8 cellular contexts compared by ENCODE assay signal in the genomic region with DNA sequence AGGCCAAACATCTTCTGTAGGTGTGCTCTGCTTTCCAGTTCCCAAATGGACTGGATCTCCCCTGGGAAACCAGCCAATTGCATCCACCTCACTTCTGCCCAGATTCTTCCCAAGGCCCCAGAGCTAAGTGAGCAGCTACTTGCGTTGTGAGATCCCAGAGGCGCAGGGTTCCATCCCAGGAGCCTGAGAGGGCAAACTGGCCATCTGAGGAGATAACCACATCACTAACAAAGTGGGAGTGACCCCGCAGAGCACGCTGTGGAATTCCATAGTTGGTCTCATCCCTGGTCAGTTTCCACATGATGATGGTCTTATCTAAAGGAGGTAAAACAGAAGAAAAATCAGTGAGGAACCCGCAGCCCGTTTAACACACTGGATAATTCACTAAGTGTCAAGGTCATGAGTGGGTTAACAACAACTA. TPM values are rescaled to one million over a fixed set of nuclear protein-coding genes. Genes with fewer than 3 reads are reported as not detected.
DNase-seq lines count a peak whose midpoint lies in the region; TF ChIP-seq lines count a peak whose summit lies in the region.

No MANE protein-coding gene starts in this region.

- H3K4me2 ChIP-seq in trophoblast cell (ENCODE audit: low read length): peak overlapping the region; percentile 93

- no peak overlapping the region for H3K18ac ChIP-seq in trophoblast cell (ENCODE audit: low read length)

- DNase-seq in SJSA1 (ENCODE audit: low read depth in 1 of 2, low spot score in 2 of 2) (peak in 1 of 2 experiments; percentile 33), esophagus muscularis mucosa (ENCODE audit: extremely low spot score) (no peak), trophoblast cell (no peak), KG1 (lab: John Stamatoyannopoulos, UW) (no peak), NCI-H2227 treated with DMSO at 0.1 percent for 48 hours (lab: John Stamatoyannopoulos, UW) (no peak), NCI-H748 treated with DMSO at 0.1 percent for 48 hours (lab: John Stamatoyannopoulos, UW) (no peak), NCI-H1694 (lab: John Stamatoyannopoulos, UW) (no peak)

- no peaks in the 10 kb centered on the region for H3K9me3 ChIP-seq in ES-I3 (ENCODE audit: control insufficient read depth, insufficient read depth, low read length)
- no peaks in the 10 kb centered on the region for H3K9me3 ChIP-seq in SJSA1 (replicated peaks)
- H3K9me3 ChIP-seq in esophagus muscularis mucosa: no peaks in the 10 kb centered on the region
- peaks cover 1% of the 10 kb centered on the region for H3K9me3 ChIP-seq in trophoblast cell (ENCODE audit: insufficient read depth, low read depth, low read length)

- no peak overlapping the region for H2BK5ac ChIP-seq in trophoblast cell (ENCODE audit: low read depth, low read length, poor library complexity)

- peak overlapping the region; percentile 96 for H3K9ac ChIP-seq in ES-I3 (ENCODE audit: low read depth, low read length)
- H3K9ac ChIP-seq in trophoblast cell (ENCODE audit: low read length): peak overlapping the region; percentile 51

- WGBS in esophagus muscularis mucosa: 34% methylated on average over 6 of the region's 6 CpGs
- no CpG with 5 or more reads among the region's 6 CpGs for WGBS in trophoblast cell (ENCODE audit: extremely low coverage, insufficient coverage, insufficient read length)

- peaks cover 33% of the 10 kb centered on the region for H3K79me2 ChIP-seq in trophoblast cell (ENCODE audit: control insufficient read depth, insufficient read depth, low read length, poor library complexity)

- H2AFZ ChIP-seq in trophoblast cell (ENCODE audit: insufficient read depth, low read length, poor library complexity): no peak overlapping the region

- peaks cover 25% of the 10 kb centered on the region for H3K79me1 ChIP-seq in trophoblast cell (ENCODE audit: low read length)

- H4K8ac ChIP-seq in trophoblast cell (ENCODE audit: low read depth, low read length): no peak overlapping the region

- H2BK12ac ChIP-seq in trophoblast cell (ENCODE audit: low read length): no peak overlapping the region

- no peak overlapping the region for H3K14ac ChIP-seq in trophoblast cell (ENCODE audit: low read length)

- H3K23ac ChIP-seq in trophoblast cell (ENCODE audit: low read length): no peak overlapping the region

- H3K36me3 ChIP-seq in ES-I3 (ENCODE audit: insufficient read depth, low read length) (peaks cover 46% of the 10 kb centered on the region), SJSA1 (peaks cover 67% of the 10 kb centered on the region), esophagus muscularis mucosa (peaks cover 40 to 54% (median 53%) of the 10 kb centered on the region in 4 donors), trophoblast cell (ENCODE audit: control insufficient read depth in 1 of 2, insufficient read depth in 2 of 2, low read length in 2 of 2) (peaks cover 49 to 53% of the 10 kb centered on the region in 2 experiments)

- H3K27ac ChIP-seq in SJSA1 (peak overlapping the region; percentile 83), esophagus muscularis mucosa (replicated peaks in 1 of 4) (peak overlapping the region; percentile 92 to 97 (median 94)), trophoblast cell (ENCODE audit: low read depth, low read length) (no peak overlapping the region)

- no peak overlapping the region for H2AK5ac ChIP-seq in trophoblast cell (ENCODE audit: low read length)

- TF ChIP-seq EP300 in esophagus muscularis mucosa (IDR thresholded peaks at IDR 0.05): no peak

- intact Hi-C loops in esophagus muscularis mucosa (cut with DNase I): loop anchor here (2.0 kb wide), 1 partner anchor 17 kb away; no protein-coding TSS in a partner anchor

- H3K4ac ChIP-seq in trophoblast cell (ENCODE audit: low read depth, low read length): peak overlapping the region; percentile 95

- peak overlapping the region; percentile 79 for H3K4me3 ChIP-seq in SJSA1
- H3K4me3 ChIP-seq in esophagus muscularis mucosa: peak overlapping the region; percentile 73 to 81 (median 74)
- no peak overlapping the region for H3K4me3 ChIP-seq in trophoblast cell (ENCODE audit: low read depth, low read length)

- H4K12ac ChIP-seq in trophoblast cell (ENCODE audit: low read depth, low read length): no peak overlapping the region

- H2BK120ac ChIP-seq in trophoblast cell (ENCODE audit: insufficient read depth, low read length, poor library complexity): no peak overlapping the region

- no peaks in the 10 kb centered on the region for H3K27me3 ChIP-seq in SJSA1 (replicated peaks)
- no peaks in the 10 kb centered on the region for H3K27me3 ChIP-seq in esophagus muscularis mucosa
- H3K27me3 ChIP-seq in trophoblast cell (ENCODE audit: insufficient read depth, low read length): no peaks in the 10 kb centered on the region

- TF ChIP-seq CTCF in esophagus muscularis mucosa (IDR thresholded peaks at IDR 0.05): no peak

- TF ChIP-seq POLR2A in esophagus muscularis mucosa (IDR thresholded peaks at IDR 0.05; ENCODE audit: low read depth): no peak

- H4K91ac ChIP-seq in trophoblast cell (ENCODE audit: low read depth, low read length): no peak overlapping the region

- H3K4me1 ChIP-seq in ES-I3 (ENCODE audit: insufficient read depth, low read length): peaks cover 18% of the 10 kb centered on the region
- peaks cover 35% of the 10 kb centered on the region for H3K4me1 ChIP-seq in SJSA1 (replicated peaks)
- peaks cover 37 to 75% (median 58%) of the 10 kb centered on the region in 4 donors for H3K4me1 ChIP-seq in esophagus muscularis mucosa
- H3K4me1 ChIP-seq in trophoblast cell (ENCODE audit: control insufficient read depth in 1 of 2, insufficient read depth in 2 of 2, low read length in 2 of 2): peaks cover 7 to 16% of the 10 kb centered on the region in 2 experiments

RNA-seq across cellular contexts. Expression of a gene that starts 1.7 kb away (rescaled TPM):
- 2,705 and 2,892 TPM in 2 replicates for total RNA-seq in SJSA1 (2014; rRNA removed; shearing (Covaris generic))
- 1,000 to 10,000 TPM; 1,252 to 1,898 (median 1,625) TPM for total RNA-seq in esophagus muscularis mucosa
- 2,172 and 2,251 TPM in 2 replicates for polyA plus RNA-seq in trophoblast cell (2013)

RNA-seq across cellular contexts. Expression of a gene that starts 18.9 kb away (rescaled TPM):
- total RNA-seq in SJSA1 (2014; rRNA removed; shearing (Covaris generic)): 2.4 and 5.2 TPM in 2 replicates
- 10 to 100 TPM; 10.3 to 21.9 (median 18.4) TPM for total RNA-seq in esophagus muscularis mucosa
- polyA plus RNA-seq in trophoblast cell (2013): 2.8 and 3.3 TPM in 2 replicates

RNA-seq across cellular contexts. Expression of a gene that starts 19.0 kb away (rescaled TPM):
- total RNA-seq in SJSA1 (2014; rRNA removed; shearing (Covaris generic)): 10.6 and 14.0 TPM in 2 replicates
- 10 to 100 TPM in 3 of 4 donors, 1 to 10 TPM in 1; 9.8 to 22.4 (median 18.2) TPM for total RNA-seq in esophagus muscularis mucosa
- polyA plus RNA-seq in trophoblast cell (2013): 16.4 and 16.9 TPM in 2 replicates

RNA-seq across cellular contexts. Expression of a gene that starts 37.0 kb away (rescaled TPM):
- total RNA-seq in SJSA1 (2014; rRNA removed; shearing (Covaris generic)): 28.0 and 45.2 TPM in 2 replicates
- 1 to 10 TPM; 2.1 to 5.8 (median 3.4) TPM for total RNA-seq in esophagus muscularis mucosa
- 0.04 and 0.07 TPM in 2 replicates for polyA plus RNA-seq in trophoblast cell (2013)
